ENCODE assay signal across 8 cellular contexts in the genomic region with DNA sequence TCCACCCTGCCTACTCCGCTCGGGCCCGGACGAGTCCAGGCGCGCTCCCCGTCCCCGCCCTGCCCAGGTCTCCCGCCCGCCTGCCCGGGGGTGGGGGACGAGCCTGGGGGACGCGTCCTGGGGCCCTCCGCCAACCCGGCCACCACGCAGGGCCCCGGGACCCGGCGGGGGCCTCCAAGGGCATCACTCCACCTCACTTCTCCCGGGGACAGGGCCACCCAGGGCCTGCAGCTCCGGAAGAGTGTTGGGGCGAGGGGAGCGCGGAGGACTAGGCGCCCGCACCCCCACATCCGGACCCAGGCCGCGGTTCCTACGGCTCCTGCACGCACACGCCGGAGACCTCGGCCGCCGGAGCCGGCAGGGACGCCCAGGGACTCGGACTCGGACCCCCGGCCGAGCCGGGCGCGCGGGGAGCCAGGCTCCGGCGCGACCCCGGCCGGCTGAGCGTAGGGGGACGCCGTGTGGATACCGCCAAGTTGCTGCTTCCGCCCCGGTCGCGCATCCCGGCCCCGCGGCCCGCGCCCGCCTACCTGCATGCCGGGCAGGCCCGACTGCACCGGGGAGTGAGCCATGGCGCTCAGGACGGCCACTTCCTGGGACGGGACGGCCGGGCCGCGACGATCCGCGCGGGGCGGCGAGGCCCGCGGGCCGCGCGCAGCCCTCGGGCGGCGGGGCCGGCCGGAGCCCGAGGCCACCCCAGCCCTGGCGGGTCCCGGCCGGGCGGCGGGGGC. TPM values are rescaled to one million over a fixed set of nuclear protein-coding genes. Genes with fewer than 3 reads are reported as not detected.
A peak's percentile ranks its signal among the peaks of the same experiment; 100 is the strongest.
DNase-seq lines count a peak whose midpoint lies in the region; ATAC-seq, FAIRE-seq and TF ChIP-seq lines count a peak whose summit lies in the region.

No MANE protein-coding gene starts in this region.

- peaks cover 39 to 54% (median 45%) of the 10 kb centered on the region in 3 donors for H3K4me1 Mint-ChIP-seq in naive B cell

- peak overlapping the region; percentile 98 for H3K9ac ChIP-seq in ES-I3 (ENCODE audit: low read depth, low read length)

- peak; percentile 28 for ATAC-seq in GM21576 (IDR thresholded peaks at IDR 0.05; ENCODE audit: unreplicated experiment)
- ATAC-seq in naive B cell (ENCODE audit: low read depth in 2 of 2) = peak; percentile 44 to 51

- FAIRE-seq in urothelium cell line (lab: Jason Lieb, UNC) = no peak

- H3K9me3 Mint-ChIP-seq in naive B cell = no peaks in the 10 kb centered on the region

- peak overlapping the region; percentile 82 for H3K4me3 ChIP-seq in Jurkat, Clone E6-1 (ENCODE audit: low read length)
- peak overlapping the region; percentile 72 for H3K4me3 ChIP-seq in epithelial cell of proximal tubule (ENCODE audit: low read depth, low read length)

- H3K4me3 Mint-ChIP-seq in naive B cell = peak overlapping the region; percentile 80 to 95 (median 92)

- peaks cover 31% of the 10 kb centered on the region for H3K4me1 ChIP-seq in ES-I3 (ENCODE audit: insufficient read depth, low read length)

- H3K36me3 Mint-ChIP-seq in naive B cell = no peaks in the 10 kb centered on the region

- no peaks in the 10 kb centered on the region; the same call in 1 of the 2 replicates for H3K36me3 ChIP-seq in ES-I3 (ENCODE audit: insufficient read depth, low read length)

- peak overlapping the region in 2 of 6 donors; percentile 86 to 87 for H3K27ac Mint-ChIP-seq in naive B cell

- no peak for DNase-seq in Jurkat, Clone E6-1 (ENCODE audit: low read depth, low spot score)
- DNase-seq in activated CD8-positive, alpha-beta memory T cell treated with anti-CD3 and anti-CD28 coated beads for 48 hours (ENCODE audit: low read depth in 2 of 3, low spot score in 2 of 3) = peak in 2 of 3 experiments; percentile 26 to 37
- no peak for DNase-seq in epithelial cell of proximal tubule (ENCODE audit: low read depth)
- DNase-seq in naive B cell = peak; percentile 52
- DNase-seq in urothelium cell line (ENCODE audit: low spot score) = peak; percentile 50
- no peak for DNase-seq in DMS114 treated with DMSO at 0.1 percent for 48 hours (lab: John Stamatoyannopoulos, UW; ENCODE audit: unreplicated experiment)

- no peaks in the 10 kb centered on the region for H3K9me3 ChIP-seq in ES-I3 (ENCODE audit: control insufficient read depth, insufficient read depth, low read length)

- TF ChIP-seq CTCF in epithelial cell of proximal tubule (conservative IDR thresholded peaks at IDR 0.05; ENCODE audit: low read depth, low read length) = no peak

- no peaks in the 10 kb centered on the region for H3K27me3 Mint-ChIP-seq in naive B cell

RNA-seq across cellular contexts. Expression of a gene that starts 0.5 kb away (rescaled TPM):
- 80.0 TPM for polyA plus RNA-seq in Jurkat, Clone E6-1 (2012; ENCODE audit: insufficient read depth, insufficient read length)
- total RNA-seq in epithelial cell of proximal tubule = 115 and 120 TPM in 2 replicates
- 10 to 100 TPM; 30.2 to 63.1 (median 37.2) TPM for polyA plus RNA-seq in naive B cell (ENCODE audit: low read depth in 6 of 6)

Comparison
In these comparisons a context has a peak if more than half of its experiments do, and no peak if none do; other contexts are left out.
1. DNase-seq: peak in activated CD8-positive, alpha-beta memory T cell treated with anti-CD3 and anti-CD28 coated beads for 48 hours (2 of 3), naive B cell (single experiment) and urothelium cell line (single experiment); none in Jurkat, Clone E6-1 (single experiment), epithelial cell of proximal tubule (single experiment) and DMS114 treated with DMSO at 0.1 percent for 48 hours (single experiment).